In genomic region chr1:23557471-23558124, GRCh38 we compare ENCODE assay signal across 1 cellular context.
A peak's percentile ranks its signal among the peaks of the same experiment; 100 is the strongest.
TF ChIP-seq lines count a peak whose summit lies in the region.

No MANE protein-coding gene starts in this region.

TF ChIP-seq in K562, 482 proteins besides CTCF, POLR2A, EP300 and RAD21 (continued from another document):
- TF ChIP-seq MLLT1 (IDR thresholded peaks at IDR 0.05): peak in 1 of 2 experiments; percentile 55; a peak in 1 of 4 replicates
- no peak for TF ChIP-seq HNRNPK (IDR thresholded peaks at IDR 0.05; ENCODE audit: low read depth, low read length, poor library complexity, severe bottlenecking)
- TF ChIP-seq CREB5 (CRISPR knock-in tag; IDR thresholded peaks at IDR 0.05): no peak
- TF ChIP-seq NELFE (IDR thresholded peaks at IDR 0.05; ENCODE audit: insufficient read depth, insufficient read length): no peak
- TF ChIP-seq HMGXB4 (CRISPR knock-in tag; IDR thresholded peaks at IDR 0.05): no peak
- peak; percentile 41 for TF ChIP-seq KDM5B (IDR thresholded peaks at IDR 0.05; ENCODE audit: insufficient replicate concordance, low read depth, low read length)
- TF ChIP-seq PCBP1 (IDR thresholded peaks at IDR 0.05; ENCODE audit: low read depth, low read length, poor library complexity, severe bottlenecking): no peak
- TF ChIP-seq ERF (CRISPR knock-in tag; IDR thresholded peaks at IDR 0.05): no peak
- TF ChIP-seq CHD1 (IDR thresholded peaks at IDR 0.05; ENCODE audit: low read length): peak; percentile 62
- no peak for TF ChIP-seq DDX20 (tag; IDR thresholded peaks at IDR 0.05; ENCODE audit: low read depth)
- peak; percentile 54; the same call in 1 of the 2 replicates for TF ChIP-seq ZNF316 (IDR thresholded peaks at IDR 0.05)
- peak; percentile 28; the same call in 1 of the 2 replicates for TF ChIP-seq KHSRP (IDR thresholded peaks at IDR 0.05)
- TF ChIP-seq SP2 (IDR thresholded peaks at IDR 0.05; ENCODE audit: extremely low read depth, low read depth, low read length, poor library complexity, severe bottlenecking): no peak
- no peak for TF ChIP-seq ZNF3 (CRISPR knock-in tag; IDR thresholded peaks at IDR 0.05)
